ENCODE assay signal across 21 cellular contexts in the genomic region with DNA sequence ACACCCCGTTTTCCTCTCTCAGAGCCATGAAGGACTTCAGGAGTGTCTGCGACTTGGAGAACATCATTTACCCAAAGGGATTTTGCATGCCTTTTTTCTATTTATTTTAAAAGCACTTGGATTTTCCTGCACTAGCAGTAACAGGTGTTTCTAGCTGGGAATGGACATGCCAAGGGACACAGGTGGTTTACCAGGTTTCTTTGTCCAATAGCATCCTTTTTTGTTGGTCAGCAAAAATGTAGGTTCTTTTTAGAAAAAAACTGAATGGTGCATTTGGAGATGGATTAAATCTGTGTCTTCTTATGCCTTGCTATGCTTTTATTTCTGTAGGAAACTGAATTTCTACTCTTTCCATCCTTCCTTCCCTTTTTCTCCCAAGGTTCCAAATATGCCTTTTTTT.
"Had no signal": no experiment of that assay in that cellular context is flagged by ENCODE, and none has a peak within 500 bp of the region (broad histone marks: within the 10 kb centered on the region; RNA-seq: fewer than 3 reads in every experiment).

No MANE protein-coding gene starts in this region.

- H3K9me3 ChIP-seq: SJSA1 had no signal

- DNase-seq: KBM-7, NCI-H1092, NCI-H1105 treated with DMSO at 0.1 percent for 48 hours, NCI-H1417 treated with DMSO at 0.1 percent for 48 hours, NCI-H146, NCI-H1694 treated with DMSO at 0.1 percent for 48 hours, NCI-H1930, NCI-H2081, NCI-H2107, NCI-H2227 treated with DMSO at 0.1 percent for 48 hours, NCI-H446, NCI-H510A, NCI-H524 treated with DMSO at 0.1 percent for 48 hours, NCI-H69, NCI-H82, Right ventricle myocardium superior, RPMI8226, SIG-M5 had no signal

- H3K4me3 ChIP-seq: SJSA1, SK-N-MC had no signal

- H3K27ac ChIP-seq: SJSA1, SK-N-MC had no signal

- H3K4me3 Mint-ChIP-seq: IgD-negative memory B cell had no signal

- H3K36me3 Mint-ChIP-seq: IgD-negative memory B cell had no signal

- H3K27ac Mint-ChIP-seq: IgD-negative memory B cell had no signal

- H3K27me3 ChIP-seq: SJSA1 had no signal
